ENCODE assay signal across 8 cellular contexts in the genomic region with DNA sequence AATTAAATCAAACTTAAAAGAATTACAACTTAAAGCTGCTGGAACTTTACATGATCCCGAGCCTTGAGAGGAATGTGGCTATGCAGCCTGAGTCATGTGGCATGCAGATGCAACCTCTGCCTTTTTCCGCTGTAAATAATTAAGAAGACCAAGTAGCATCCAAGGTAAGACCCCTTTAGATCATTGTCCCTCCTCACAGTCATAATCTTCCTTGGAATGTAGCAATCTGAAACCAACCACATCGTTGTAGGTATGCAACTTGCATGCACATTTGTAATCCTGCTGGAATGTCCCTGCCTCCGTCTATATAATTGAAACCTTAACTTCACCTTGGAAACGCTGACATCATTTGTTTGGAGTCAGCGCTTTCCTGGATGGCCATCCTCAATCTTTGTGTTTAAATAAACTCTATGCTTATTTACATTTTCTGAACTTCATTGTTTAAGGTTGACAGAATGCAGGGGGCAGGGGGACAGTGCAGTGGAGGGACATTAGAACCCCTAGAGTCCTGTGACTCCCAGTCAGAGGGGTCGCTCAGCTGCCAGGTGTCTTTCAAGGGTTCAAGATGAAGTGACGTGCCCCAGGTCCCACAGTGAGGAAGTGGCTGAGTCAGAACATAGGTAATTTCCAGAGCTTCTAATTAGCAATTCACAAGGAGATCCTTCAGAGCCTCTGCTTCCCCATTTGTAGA.
DNase-seq lines count a peak whose midpoint lies in the region; ATAC-seq and TF ChIP-seq lines count a peak whose summit lies in the region.

No MANE protein-coding gene starts in this region.

- peak overlapping the region; percentile 60 to 63 for H3K4me3 ChIP-seq in right atrium auricular region
- peak overlapping the region; percentile 0 to 32 for H3K4me3 ChIP-seq in body of pancreas
- H3K4me3 ChIP-seq in thymus (ENCODE audit: low read length): peak overlapping the region; percentile 60

- peaks cover 0 to 31% of the 10 kb centered on the region in 2 donors for H3K4me1 ChIP-seq in right atrium auricular region
- peaks cover 24% of the 10 kb centered on the region for H3K4me1 ChIP-seq in body of pancreas
- peaks cover 10% of the 10 kb centered on the region for H3K4me1 ChIP-seq in thymus (ENCODE audit: control insufficient read depth, insufficient read depth, low read length)

- TF ChIP-seq POLR2A in body of pancreas (IDR thresholded peaks at IDR 0.05): no peak

- H3K27me3 ChIP-seq in right atrium auricular region: no peaks in the 10 kb centered on the region
- no peaks in the 10 kb centered on the region for H3K27me3 ChIP-seq in body of pancreas
- no peaks in the 10 kb centered on the region for H3K27me3 ChIP-seq in thymus (ENCODE audit: control insufficient read depth, insufficient read depth)

- WGBS in body of pancreas, 2 donors: 19 to 29% methylated on average over 8 of the region's 8 CpGs
- WGBS in thymus: 56% methylated on average over 8 of the region's 8 CpGs

- peak; percentile 25 for ATAC-seq in body of pancreas
- peak; percentile 50 for ATAC-seq in left colon
- no peak for ATAC-seq in HG02885 (IDR thresholded peaks at IDR 0.05; ENCODE audit: poor library complexity, unreplicated experiment)
- ATAC-seq in HG03139 (IDR thresholded peaks at IDR 0.05; ENCODE audit: unreplicated experiment): no peak

- no peaks in the 10 kb centered on the region for H3K36me3 ChIP-seq in right atrium auricular region
- no peaks in the 10 kb centered on the region for H3K36me3 ChIP-seq in body of pancreas (replicated peaks in 1 of 2; ENCODE audit: insufficient read depth in 1 of 2, low read depth in 2 of 2)
- H3K36me3 ChIP-seq in thymus (ENCODE audit: control insufficient read depth, insufficient read depth): no peaks in the 10 kb centered on the region

- no peak for DNase-seq in right atrium auricular region (ENCODE audit: low spot score)
- DNase-seq in cardiac septum (ENCODE audit: low spot score): no peak
- DNase-seq in NCI-H460 (ENCODE audit: extremely low read depth, low read depth): peak; percentile 13
- DNase-seq in body of pancreas: no peak
- peak in 1 of 2 donors; percentile 27 for DNase-seq in left colon

- intact Hi-C loops in cardiac septum (cut with DNase I): loop anchor here (5.0 kb wide), 1 partner anchor 107 kb away; no protein-coding TSS in a partner anchor
- intact Hi-C loops in body of pancreas (cut with DNase I): no loop called here
- intact Hi-C loops in left colon (cut with DNase I, micrococcal nuclease): no loop called here

- H3K9me3 ChIP-seq in right atrium auricular region (no peaks in the 10 kb centered on the region), body of pancreas (no peaks in the 10 kb centered on the region), thymus (ENCODE audit: control insufficient read depth) (no peaks in the 10 kb centered on the region)

- no peak for TF ChIP-seq CTCF in right atrium auricular region (IDR thresholded peaks at IDR 0.05)
- TF ChIP-seq CTCF in body of pancreas (IDR thresholded peaks at IDR 0.05): no peak

- H3K27ac ChIP-seq in right atrium auricular region (peak overlapping the region; percentile 66 to 76), body of pancreas (peak overlapping the region in 3 of 4 donors; percentile 44 to 78 (median 77)), thymus (ENCODE audit: low read depth) (peak overlapping the region; percentile 64)

Comparison
In these comparisons a context has a peak if more than half of its experiments do, and no peak if none do; other contexts are left out.
1. ATAC-seq: peak in body of pancreas (single experiment) and left colon (single experiment); none in HG02885 (single experiment) and HG03139 (single experiment).
2. Peak in every context shown above with its lines, with median percentiles within 50 percentile points of each other: H3K27ac ChIP-seq and H3K4me3 ChIP-seq.